Comparison of ENCODE assay signal across 1 cellular context in genomic region chr6:133298801-133299200, GRCh38.
TF ChIP-seq lines count a peak whose summit lies in the region.

No MANE protein-coding gene starts in this region.

TF ChIP-seq in GM23338, 12 proteins besides CTCF, POLR2A, EP300 and RAD21 (continued from another document):
- TF ChIP-seq, protein P1, sequence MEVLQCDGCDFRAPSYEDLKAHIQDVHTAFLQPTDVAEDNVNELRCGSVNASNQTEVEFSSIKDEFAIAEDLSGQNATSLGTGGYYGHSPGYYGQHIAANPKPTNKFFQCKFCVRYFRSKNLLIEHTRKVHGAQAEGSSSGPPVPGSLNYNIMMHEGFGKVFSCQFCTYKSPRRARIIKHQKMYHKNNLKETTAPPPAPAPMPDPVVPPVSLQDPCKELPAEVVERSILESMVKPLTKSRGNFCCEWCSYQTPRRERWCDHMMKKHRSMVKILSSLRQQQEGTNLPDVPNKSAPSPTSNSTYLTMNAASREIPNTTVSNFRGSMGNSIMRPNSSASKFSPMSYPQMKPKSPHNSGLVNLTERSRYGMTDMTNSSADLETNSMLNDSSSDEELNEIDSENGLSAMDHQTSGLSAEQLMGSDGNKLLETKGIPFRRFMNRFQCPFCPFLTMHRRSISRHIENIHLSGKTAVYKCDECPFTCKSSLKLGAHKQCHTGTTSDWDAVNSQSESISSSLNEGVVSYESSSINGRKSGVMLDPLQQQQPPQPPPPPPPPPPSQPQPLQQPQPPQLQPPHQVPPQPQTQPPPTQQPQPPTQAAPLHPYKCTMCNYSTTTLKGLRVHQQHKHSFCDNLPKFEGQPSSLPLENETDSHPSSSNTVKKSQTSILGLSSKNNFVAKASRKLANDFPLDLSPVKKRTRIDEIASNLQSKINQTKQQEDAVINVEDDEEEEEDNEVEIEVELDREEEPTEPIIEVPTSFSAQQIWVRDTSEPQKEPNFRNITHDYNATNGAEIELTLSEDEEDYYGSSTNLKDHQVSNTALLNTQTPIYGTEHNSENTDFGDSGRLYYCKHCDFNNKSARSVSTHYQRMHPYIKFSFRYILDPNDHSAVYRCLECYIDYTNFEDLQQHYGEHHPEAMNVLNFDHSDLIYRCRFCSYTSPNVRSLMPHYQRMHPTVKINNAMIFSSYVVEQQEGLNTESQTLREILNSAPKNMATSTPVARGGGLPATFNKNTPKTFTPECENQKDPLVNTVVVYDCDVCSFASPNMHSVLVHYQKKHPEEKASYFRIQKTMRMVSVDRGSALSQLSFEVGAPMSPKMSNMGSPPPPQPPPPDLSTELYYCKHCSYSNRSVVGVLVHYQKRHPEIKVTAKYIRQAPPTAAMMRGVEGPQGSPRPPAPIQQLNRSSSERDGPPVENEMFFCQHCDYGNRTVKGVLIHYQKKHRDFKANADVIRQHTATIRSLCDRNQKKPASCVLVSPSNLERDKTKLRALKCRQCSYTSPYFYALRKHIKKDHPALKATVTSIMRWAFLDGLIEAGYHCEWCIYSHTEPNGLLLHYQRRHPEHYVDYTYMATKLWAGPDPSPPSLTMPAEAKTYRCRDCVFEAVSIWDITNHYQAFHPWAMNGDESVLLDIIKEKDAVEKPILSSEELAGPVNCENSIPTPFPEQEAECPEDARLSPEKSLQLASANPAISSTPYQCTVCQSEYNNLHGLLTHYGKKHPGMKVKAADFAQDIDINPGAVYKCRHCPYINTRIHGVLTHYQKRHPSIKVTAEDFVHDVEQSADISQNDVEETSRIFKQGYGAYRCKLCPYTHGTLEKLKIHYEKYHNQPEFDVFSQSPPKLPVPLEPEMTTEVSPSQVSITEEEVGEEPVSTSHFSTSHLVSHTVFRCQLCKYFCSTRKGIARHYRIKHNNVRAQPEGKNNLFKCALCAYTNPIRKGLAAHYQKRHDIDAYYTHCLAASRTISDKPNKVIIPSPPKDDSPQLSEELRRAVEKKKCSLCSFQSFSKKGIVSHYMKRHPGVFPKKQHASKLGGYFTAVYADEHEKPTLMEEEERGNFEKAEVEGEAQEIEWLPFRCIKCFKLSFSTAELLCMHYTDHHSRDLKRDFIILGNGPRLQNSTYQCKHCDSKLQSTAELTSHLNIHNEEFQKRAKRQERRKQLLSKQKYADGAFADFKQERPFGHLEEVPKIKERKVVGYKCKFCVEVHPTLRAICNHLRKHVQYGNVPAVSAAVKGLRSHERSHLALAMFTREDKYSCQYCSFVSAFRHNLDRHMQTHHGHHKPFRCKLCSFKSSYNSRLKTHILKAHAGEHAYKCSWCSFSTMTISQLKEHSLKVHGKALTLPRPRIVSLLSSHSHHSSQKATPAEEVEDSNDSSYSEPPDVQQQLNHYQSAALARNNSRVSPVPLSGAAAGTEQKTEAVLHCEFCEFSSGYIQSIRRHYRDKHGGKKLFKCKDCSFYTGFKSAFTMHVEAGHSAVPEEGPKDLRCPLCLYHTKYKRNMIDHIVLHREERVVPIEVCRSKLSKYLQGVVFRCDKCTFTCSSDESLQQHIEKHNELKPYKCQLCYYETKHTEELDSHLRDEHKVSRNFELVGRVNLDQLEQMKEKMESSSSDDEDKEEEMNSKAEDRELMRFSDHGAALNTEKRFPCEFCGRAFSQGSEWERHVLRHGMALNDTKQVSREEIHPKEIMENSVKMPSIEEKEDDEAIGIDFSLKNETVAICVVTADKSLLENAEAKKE (CRISPR knock-in tag; IDR thresholded peaks at IDR 0.05), result no peak
- TF ChIP-seq STAT1 (IDR thresholded peaks at IDR 0.05; ENCODE audit: unreplicated experiment) (no peak), EZH2 (IDR thresholded peaks at IDR 0.05; ENCODE audit: low read depth, unreplicated experiment) (no peak), CREB1 (CRISPR knock-in tag; IDR thresholded peaks at IDR 0.05; ENCODE audit: low read depth) (no peak), JUNB (IDR thresholded peaks at IDR 0.05; ENCODE audit: unreplicated experiment) (no peak)
